8 cellular contexts compared by ENCODE assay signal in genomic region chr20:329325-329695, GRCh38. TPM values are rescaled to one million over a fixed set of nuclear protein-coding genes. Genes with fewer than 3 reads are reported as not detected.
DNase-seq lines count a peak whose midpoint lies in the region; ATAC-seq and TF ChIP-seq lines count a peak whose summit lies in the region.
"Had no signal": no experiment of that assay in that cellular context is flagged by ENCODE, and none has a peak within 500 bp of the region (broad histone marks: within the 10 kb centered on the region; RNA-seq: fewer than 3 reads in every experiment).

No MANE protein-coding gene starts in this region.

- peak overlapping the region; percentile 38 for H3K27ac ChIP-seq in naive thymus-derived CD4-positive, alpha-beta T cell (ENCODE audit: low read depth, low read length)
- H3K27ac ChIP-seq in psoas muscle (no peak overlapping the region), colonic mucosa (no peak overlapping the region)

- H3K9me3 ChIP-seq in naive thymus-derived CD4-positive, alpha-beta T cell (ENCODE audit: control insufficient read depth in 2 of 3, low read length in 3 of 3), result no peaks in the 10 kb centered on the region
- H3K9me3 ChIP-seq in psoas muscle (no peaks in the 10 kb centered on the region), colonic mucosa (no peaks in the 10 kb centered on the region)

- WGBS in psoas muscle, 3 donors, result 59 to 65% (median 63%) methylated on average over 4 of the region's 4 CpGs

- H3K4me1 ChIP-seq in naive thymus-derived CD4-positive, alpha-beta T cell (ENCODE audit: control insufficient read depth in 2 of 2, insufficient read depth in 2 of 2, low read length in 2 of 2), result peaks cover 4 to 9% of the 10 kb centered on the region in 2 donors
- H3K4me1 ChIP-seq in psoas muscle (no peaks in the 10 kb centered on the region), colonic mucosa (no peaks in the 10 kb centered on the region)

- no peak overlapping the region for H3K27ac Mint-ChIP-seq in WTC11
- peak overlapping the region in 8 of 9 donors; percentile 53 to 87 (median 76) for H3K27ac Mint-ChIP-seq in naive thymus-derived CD4-positive, alpha-beta T cell

- H3K27me3 ChIP-seq in naive thymus-derived CD4-positive, alpha-beta T cell (ENCODE audit: control insufficient read depth in 2 of 2, insufficient read depth in 2 of 2, low read length in 2 of 2), result no peaks in the 10 kb centered on the region
- H3K27me3 ChIP-seq in psoas muscle (ENCODE audit: insufficient read depth in 3 of 3, low read length in 2 of 3) (no peaks in the 10 kb centered on the region), colonic mucosa (no peaks in the 10 kb centered on the region)

- H3K27me3 Mint-ChIP-seq in WTC11 (ENCODE audit: low read depth), result peaks cover 24% of the 10 kb centered on the region
- peaks cover 0 to 3% (median 0%) of the 10 kb centered on the region in 5 donors for H3K27me3 Mint-ChIP-seq in naive thymus-derived CD4-positive, alpha-beta T cell

- peaks cover 10% of the 10 kb centered on the region for H3K36me3 Mint-ChIP-seq in WTC11
- no peaks in the 10 kb centered on the region for H3K36me3 Mint-ChIP-seq in naive thymus-derived CD4-positive, alpha-beta T cell

- no peak overlapping the region for H3K9ac ChIP-seq in colonic mucosa (ENCODE audit: low read depth in 2 of 2, low read length in 2 of 2)

- in situ Hi-C loops in G401 (cut with HindIII; ENCODE audit: low sequenced_read_pairs), result no loop called here

- POLR2A ChIA-PET in WTC11 (lab: Charles Lee), result interaction anchor here (2.0 to 2.2 kb wide), 2 partner anchors 19 to 51 kb away, joined by 6 to 8 read pairs; no protein-coding TSS in a partner anchor
- POLR2A ChIA-PET in naive thymus-derived CD4-positive, alpha-beta T cell (lab: Charles Lee), result interaction anchor here (1.2 to 2.8 kb wide), 3 partner anchors 19 to 32 kb away, joined by 3 to 14 read pairs (median 4); partner anchors contain the start of gene ZCCHC3

- peak overlapping the region; percentile 87 for H3K4me3 Mint-ChIP-seq in WTC11
- peak overlapping the region in 5 of 10 donors; percentile 43 to 88 (median 70) for H3K4me3 Mint-ChIP-seq in naive thymus-derived CD4-positive, alpha-beta T cell

- CTCF ChIA-PET in WTC11 (lab: Charles Lee), result interaction anchor here (1.5 to 3.2 kb wide), 7 partner anchors 10 to 71 kb away, joined by 4 to 42 read pairs (median 18); partner anchors contain the start of genes DEFB132 and NRSN2
- CTCF ChIA-PET in naive thymus-derived CD4-positive, alpha-beta T cell (lab: Charles Lee), result interaction anchor here (0.6 to 3.9 kb wide), 7 partner anchors 10 to 121 kb away, joined by 3 to 29 read pairs (median 5); partner anchors contain the start of genes DEFB129 and DEFB132

- H3K9me3 Mint-ChIP-seq in WTC11, result no peaks in the 10 kb centered on the region
- peaks cover 0 to 2% (median 0%) of the 10 kb centered on the region in 11 donors for H3K9me3 Mint-ChIP-seq in naive thymus-derived CD4-positive, alpha-beta T cell

- intact Hi-C loops in naive thymus-derived CD4-positive, alpha-beta T cell (cut with micrococcal nuclease), result loop anchor here in 1 of 2 donors (10.0 kb wide), 1 partner anchor 1775 kb away; the partner anchor contains the start of gene STK35
- intact Hi-C loops in psoas muscle (cut with DNase I), result no loop called here
- intact Hi-C loops in colonic mucosa (cut with DNase I), result loop anchor here (10.0 kb wide), 1 partner anchor 55 kb away; no protein-coding TSS in a partner anchor

- H3K4me3 ChIP-seq in naive thymus-derived CD4-positive, alpha-beta T cell (ENCODE audit: low read length), result no peak overlapping the region
- H3K4me3 ChIP-seq in psoas muscle, result no peak overlapping the region
- H3K4me3 ChIP-seq in colonic mucosa, result no peak overlapping the region
- H3K4me3 ChIP-seq: coronary artery had no signal

- ATAC-seq in WTC11, result no peak
- ATAC-seq in naive thymus-derived CD4-positive, alpha-beta T cell, result no peak
- no peak for ATAC-seq in GM21737 (IDR thresholded peaks at IDR 0.05; ENCODE audit: unreplicated experiment)
- ATAC-seq in psoas muscle, result no peak

- peaks cover 33% of the 10 kb centered on the region for H3K4me1 Mint-ChIP-seq in WTC11
- peaks cover 10 to 30% (median 24%) of the 10 kb centered on the region in 7 donors for H3K4me1 Mint-ChIP-seq in naive thymus-derived CD4-positive, alpha-beta T cell

- DNase-seq in G401 (ENCODE audit: low spot score), result peak; percentile 30
- no peak for DNase-seq in WTC11 (ENCODE audit: low spot score)
- DNase-seq in naive thymus-derived CD4-positive, alpha-beta T cell, result no peak
- DNase-seq in psoas muscle, result no peak
- DNase-seq in colonic mucosa, result no peak
- DNase-seq: activated CD8-positive, alpha-beta memory T cell treated with anti-CD3 and anti-CD28 coated beads, Interleukin-2, amount 50 U/mL, for 4 hours had no signal

- H3K36me3 ChIP-seq in naive thymus-derived CD4-positive, alpha-beta T cell (ENCODE audit: control insufficient read depth in 2 of 3, insufficient read depth in 3 of 3, low read length in 3 of 3), result no peaks in the 10 kb centered on the region
- H3K36me3 ChIP-seq in psoas muscle (ENCODE audit: insufficient read depth in 1 of 2, low read depth in 1 of 2), result no peaks in the 10 kb centered on the region
- H3K36me3 ChIP-seq in colonic mucosa, result no peaks in the 10 kb centered on the region

- TF ChIP-seq CTCF in WTC11 (IDR thresholded peaks at IDR 0.05) (no peak), psoas muscle (IDR thresholded peaks at IDR 0.05) (no peak), colonic mucosa (IDR thresholded peaks at IDR 0.05) (no peak)

TF ChIP-seq in WTC11, 78 proteins besides CTCF, POLR2A, EP300 and RAD21:
- TF ChIP-seq CBFB (CRISPR knock-in tag; IDR thresholded peaks at IDR 0.05; ENCODE audit: low read depth) (no peak), ATF2 (CRISPR knock-in tag; IDR thresholded peaks at IDR 0.05; ENCODE audit: borderline replicate concordance, low read depth) (no peak), PREB (CRISPR knock-in tag; IDR thresholded peaks at IDR 0.05; ENCODE audit: borderline replicate concordance) (no peak)

RNA-seq across cellular contexts. Expression of gene SOX12, which starts 4.0 kb away (rescaled TPM):
- total RNA-seq in G401 (2014; rRNA removed; shearing (Covaris generic)), result 9.6 and 12.4 TPM in 2 replicates
- total RNA-seq in WTC11 (2021), result 59.1 to 76.3 TPM (median 72.5 TPM) in 3 replicates
- total RNA-seq in naive thymus-derived CD4-positive, alpha-beta T cell, result 10 to 100 TPM in 3 of 5 experiments, 1 to 10 TPM in 2; 4.6 to 15.1 (median 12.3) TPM
- polyA plus RNA-seq in naive thymus-derived CD4-positive, alpha-beta T cell, result 1 to 10 TPM in 1 of 2 donors, under 1 TPM in 1; 0.89 to 1.3 TPM
- total RNA-seq in psoas muscle, result 1 to 10 TPM; 1.2 to 5.7 (median 5.2) TPM
- 1 to 10 TPM; 1.9 to 3.6 (median 2.3) TPM for polyA plus RNA-seq in psoas muscle
- total RNA-seq in colonic mucosa, result 1 to 10 TPM; 5.0 to 7.5 TPM

RNA-seq across cellular contexts. Expression of gene NRSN2, which starts 17.6 kb away (rescaled TPM):
- 65.9 and 70.0 TPM in 2 replicates for total RNA-seq in G401 (2014; rRNA removed; shearing (Covaris generic))
- 23.0 to 23.7 TPM (median 23.3 TPM) in 3 replicates for total RNA-seq in WTC11 (2021)
- 1 to 10 TPM in 3 of 5 experiments, under 1 TPM in 2; 0.24 to 2.1 (median 1.3) TPM for total RNA-seq in naive thymus-derived CD4-positive, alpha-beta T cell
- 1 to 10 TPM; 1.3 to 1.8 TPM for polyA plus RNA-seq in naive thymus-derived CD4-positive, alpha-beta T cell
- 1 to 10 TPM; 3.0 to 5.0 (median 3.9) TPM for total RNA-seq in psoas muscle
- 1 to 10 TPM; 1.6 to 3.4 (median 3.1) TPM for polyA plus RNA-seq in psoas muscle
- 10 to 100 TPM; 11.2 to 18.3 TPM for total RNA-seq in colonic mucosa

RNA-seq across cellular contexts. Expression of gene ZCCHC3, which starts 31.9 kb away (rescaled TPM):
- 74.3 and 75.1 TPM in 2 replicates for total RNA-seq in G401 (2014; rRNA removed; shearing (Covaris generic))
- total RNA-seq in WTC11 (2021) (43.6 to 54.1 TPM (median 52.6 TPM) in 3 replicates), psoas muscle (10 to 100 TPM in 1 of 4 donors, 1 to 10 TPM in 3; 9.3 to 10.2 (median 9.5) TPM), colonic mucosa (10 to 100 TPM; 13.7 to 15.6 TPM)
- 10 to 100 TPM; 14.6 to 31.9 (median 27.1) TPM for total RNA-seq in naive thymus-derived CD4-positive, alpha-beta T cell
- 10 to 100 TPM in 1 of 2 donors, 1 to 10 TPM in 1; 5.6 to 15.3 TPM for polyA plus RNA-seq in naive thymus-derived CD4-positive, alpha-beta T cell
- polyA plus RNA-seq in psoas muscle, result 1 to 10 TPM; 6.8 to 8.4 (median 7.9) TPM

RNA-seq across cellular contexts. Expression of gene C20orf96, which starts 38.8 kb away (rescaled TPM):
- 1.0 and 4.5 TPM in 2 replicates for total RNA-seq in G401 (2014; rRNA removed; shearing (Covaris generic))
- total RNA-seq in WTC11 (2021) (22.1 to 30.3 TPM (median 27.8 TPM) in 3 replicates), psoas muscle (1 to 10 TPM; 1.0 to 2.1 (median 1.5) TPM), colonic mucosa (1 to 10 TPM; 7.9 to 8.2 TPM)
- 1 to 10 TPM; 3.4 to 5.7 (median 4.8) TPM for total RNA-seq in naive thymus-derived CD4-positive, alpha-beta T cell
- polyA plus RNA-seq in naive thymus-derived CD4-positive, alpha-beta T cell, result 1 to 10 TPM in 1 of 2 donors, under 1 TPM in 1; 0.86 to 1.1 TPM
- 1 to 10 TPM; 1.3 to 2.1 (median 1.9) TPM for polyA plus RNA-seq in psoas muscle

RNA-seq across cellular contexts. Expression of gene TRIB3, which starts 51.2 kb away (rescaled TPM):
- 12.9 and 15.6 TPM in 2 replicates for total RNA-seq in G401 (2014; rRNA removed; shearing (Covaris generic))
- 7.8 to 9.2 TPM (median 8.7 TPM) in 3 replicates for total RNA-seq in WTC11 (2021)
- total RNA-seq in naive thymus-derived CD4-positive, alpha-beta T cell, result 10 to 100 TPM in 1 of 5 experiments, 1 to 10 TPM in 4; 2.4 to 27.7 (median 9.4) TPM
- 10 to 100 TPM; 12.6 to 16.0 TPM for polyA plus RNA-seq in naive thymus-derived CD4-positive, alpha-beta T cell
- total RNA-seq in psoas muscle, result 1 to 10 TPM in 3 of 4 donors, under 1 TPM in 1; 0.78 to 7.7 (median 2.5) TPM
- 10 to 100 TPM in 1 of 3 donors, 1 to 10 TPM in 1, under 1 TPM in 1; 0.74 to 16.3 (median 2.1) TPM for polyA plus RNA-seq in psoas muscle
- total RNA-seq in colonic mucosa, result 10 to 100 TPM; 13.5 to 48.5 TPM
